ENCODE assay signal across 14 cellular contexts in genomic region chr15:38266247-38266996, GRCh38. TPM values are rescaled to one million over a fixed set of nuclear protein-coding genes. Genes with fewer than 3 reads are reported as not detected.
A peak's percentile ranks its signal among the peaks of the same experiment; 100 is the strongest.
DNase-seq lines count a peak whose midpoint lies in the region; ATAC-seq and TF ChIP-seq lines count a peak whose summit lies in the region.
"Had no signal": no experiment of that assay in that cellular context is flagged by ENCODE, and none has a peak within 500 bp of the region (broad histone marks: within the 10 kb centered on the region; RNA-seq: fewer than 3 reads in every experiment).

No MANE protein-coding gene starts in this region.

- no peaks in the 10 kb centered on the region for H3K36me3 ChIP-seq in MM.1S (replicated peaks; ENCODE audit: insufficient read depth, low read length)

- no peaks in the 10 kb centered on the region for H3K9me2 ChIP-seq in MM.1S (replicated peaks; ENCODE audit: insufficient read depth, low read length)

- H3K4me2 ChIP-seq in MM.1S (ENCODE audit: low read depth, low read length), result no peak overlapping the region

- DNase-seq in EH (ENCODE audit: low read depth), result peak; percentile 51
- DNase-seq in fibroblast of mammary gland (ENCODE audit: low read depth), result peak; percentile 60
- no peak for DNase-seq in neural crest cell (ENCODE audit: low read depth, low spot score)
- DNase-seq in MM.1S, result no peak
- no peak for DNase-seq in stimulated activated naive B cell treated with anti-CD40 and anti-IgM and Interleukin-4, amounts not matched to agents 10 μg/mL and 1 μg/mL and 100 μg/mL, for 72 hours
- no peak for DNase-seq in NCI-H226
- DNase-seq: naive thymus-derived CD8-positive, alpha-beta T cell; NCI-H1092 treated with DMSO at 0.1 percent for 48 hours; stimulated activated naive CD4-positive, alpha-beta T cell treated with Interleukin-2 at 50 U/mL for 16 hours had no signal

- no peaks in the 10 kb centered on the region for H3K9me3 Mint-ChIP-seq in neural crest cell
- H3K9me3 Mint-ChIP-seq in stimulated activated naive B cell treated with anti-CD40 and anti-IgM and Interleukin-4, amounts not matched to agents 10 μg/mL and 1 μg/mL and 100 μg/mL, for 72 hours, result no peaks in the 10 kb centered on the region
- H3K9me3 Mint-ChIP-seq: naive thymus-derived CD8-positive, alpha-beta T cell had no signal

- H3K9me3 ChIP-seq in MM.1S (replicated peaks; ENCODE audit: insufficient read depth, low read length), result no peaks in the 10 kb centered on the region

- no peak overlapping the region for H3K4me3 Mint-ChIP-seq in neural crest cell
- no peak overlapping the region for H3K4me3 Mint-ChIP-seq in stimulated activated naive B cell treated with anti-CD40 and anti-IgM and Interleukin-4, amounts not matched to agents 10 μg/mL and 1 μg/mL and 100 μg/mL, for 72 hours
- H3K4me3 Mint-ChIP-seq: B cell; naive thymus-derived CD8-positive, alpha-beta T cell had no signal

- H3K27me3 ChIP-seq in MM.1S (replicated peaks; ENCODE audit: insufficient read depth, low read length), result no peaks in the 10 kb centered on the region

- H3K36me3 Mint-ChIP-seq in neural crest cell (ENCODE audit: low read depth), result peaks cover 5% of the 10 kb centered on the region
- H3K36me3 Mint-ChIP-seq in stimulated activated naive B cell treated with anti-CD40 and anti-IgM and Interleukin-4, amounts not matched to agents 10 μg/mL and 1 μg/mL and 100 μg/mL, for 72 hours, result peaks cover 0 to 4% of the 10 kb centered on the region in 2 donors
- H3K36me3 Mint-ChIP-seq: naive thymus-derived CD8-positive, alpha-beta T cell had no signal

- H3K4me1 Mint-ChIP-seq in neural crest cell, result peaks cover 29% of the 10 kb centered on the region
- no peaks in the 10 kb centered on the region for H3K4me1 Mint-ChIP-seq in stimulated activated naive B cell treated with anti-CD40 and anti-IgM and Interleukin-4, amounts not matched to agents 10 μg/mL and 1 μg/mL and 100 μg/mL, for 72 hours
- H3K4me1 Mint-ChIP-seq: B cell; naive thymus-derived CD8-positive, alpha-beta T cell had no signal

- no peaks in the 10 kb centered on the region for H3K27me3 Mint-ChIP-seq in neural crest cell (ENCODE audit: low read depth)
- H3K27me3 Mint-ChIP-seq in stimulated activated naive B cell treated with anti-CD40 and anti-IgM and Interleukin-4, amounts not matched to agents 10 μg/mL and 1 μg/mL and 100 μg/mL, for 72 hours, result no peaks in the 10 kb centered on the region
- H3K27me3 Mint-ChIP-seq: B cell; naive thymus-derived CD8-positive, alpha-beta T cell had no signal

- H3K4me3 ChIP-seq in WI38 (ENCODE audit: low read depth, low read length), result peak overlapping the region; percentile 34; the same call in 1 of the 2 replicates
- H3K4me3 ChIP-seq in fibroblast of mammary gland (ENCODE audit: control insufficient read depth, low read depth, low read length), result no peak overlapping the region
- H3K4me3 ChIP-seq in MM.1S (ENCODE audit: low read length), result no peak overlapping the region

- peak overlapping the region; percentile 59 for H3K27ac Mint-ChIP-seq in neural crest cell (ENCODE audit: unreplicated experiment)
- no peak overlapping the region for H3K27ac Mint-ChIP-seq in stimulated activated naive B cell treated with anti-CD40 and anti-IgM and Interleukin-4, amounts not matched to agents 10 μg/mL and 1 μg/mL and 100 μg/mL, for 72 hours
- H3K27ac Mint-ChIP-seq: B cell; naive thymus-derived CD8-positive, alpha-beta T cell had no signal

- no peak overlapping the region for H3K9ac ChIP-seq in MM.1S (ENCODE audit: low read length)

- peaks cover 100% of the 10 kb centered on the region for H3K79me2 ChIP-seq in MM.1S (ENCODE audit: low read length)

- H4K20me1 ChIP-seq in MM.1S (ENCODE audit: insufficient read depth, low read length), result peaks cover 27% of the 10 kb centered on the region; the same call in 1 of the 2 replicates

- no peak overlapping the region for H2AFZ ChIP-seq in MM.1S (ENCODE audit: low read length)

- H3K27ac ChIP-seq in MM.1S (ENCODE audit: low read length), result no peak overlapping the region
- H3K27ac ChIP-seq: VCaP had no signal

- no peaks in the 10 kb centered on the region for H3K4me1 ChIP-seq in MM.1S (ENCODE audit: low read length)

- H3F3A ChIP-seq in MM.1S (ENCODE audit: insufficient read depth, low read length), result no peaks in the 10 kb centered on the region

- TF ChIP-seq CTCF in WI38 (IDR thresholded peaks at IDR 0.05; ENCODE audit: low read depth, low read length) (no peak), fibroblast of mammary gland (conservative IDR thresholded peaks at IDR 0.05; ENCODE audit: control insufficient read depth, insufficient read depth, low read depth, low read length) (no peak), neural crest cell (conservative IDR thresholded peaks at IDR 0.05) (no peak), MM.1S (IDR thresholded peaks at IDR 0.05; ENCODE audit: low read length) (no peak)

- no peak for ATAC-seq in stimulated activated naive B cell treated with anti-CD40 and anti-IgM and Interleukin-4, amounts not matched to agents 10 μg/mL and 1 μg/mL and 100 μg/mL, for 72 hours (replicated peaks)
- ATAC-seq in GM21367 (IDR thresholded peaks at IDR 0.05; ENCODE audit: unreplicated experiment), result no peak
- ATAC-seq: left lobe of liver; naive thymus-derived CD8-positive, alpha-beta T cell had no signal

RNA-seq across cellular contexts. Expression of gene SPRED1, which starts 13.8 kb away (rescaled TPM):
- total RNA-seq in neural crest cell, result 40.0 and 44.2 TPM in 2 replicates

Comparison
In these comparisons a context has a peak if more than half of its experiments do, and no peak if none do; other contexts are left out.
1. DNase-seq: peak in EH (single experiment) and fibroblast of mammary gland (single experiment); none in neural crest cell (single experiment), MM.1S (single experiment), stimulated activated naive B cell treated with anti-CD40 and anti-IgM and Interleukin-4, amounts not matched to agents 10 μg/mL and 1 μg/mL and 100 μg/mL, for 72 hours (single experiment) and NCI-H226 (single experiment).